ENCODE assay signal across 20 cellular contexts in the genomic region with DNA sequence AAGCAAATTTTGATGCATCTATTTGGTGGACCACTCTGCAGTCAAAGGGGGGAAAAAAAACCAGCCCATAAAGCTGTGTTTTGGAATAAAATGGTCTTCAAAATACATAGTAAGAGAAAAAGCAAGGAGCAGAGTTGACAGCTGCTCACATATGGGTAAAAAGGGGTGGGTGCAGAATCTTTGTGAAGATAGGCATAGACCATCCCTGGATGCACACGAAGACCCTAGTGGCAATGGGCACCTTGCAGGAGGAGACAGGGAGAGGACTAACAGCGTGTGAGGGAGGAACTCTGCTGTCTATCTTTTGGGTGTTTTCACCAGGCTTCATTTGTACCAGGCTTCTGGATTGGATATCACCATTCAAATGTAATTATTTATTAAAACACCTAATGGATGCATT. TPM values are rescaled to one million over a fixed set of nuclear protein-coding genes. Genes with fewer than 3 reads are reported as not detected.
DNase-seq lines count a peak whose midpoint lies in the region; ATAC-seq, FAIRE-seq and TF ChIP-seq lines count a peak whose summit lies in the region.
"Had no signal": no experiment of that assay in that cellular context is flagged by ENCODE, and none has a peak within 500 bp of the region (broad histone marks: within the 10 kb centered on the region; RNA-seq: fewer than 3 reads in every experiment).

No MANE protein-coding gene starts in this region.

- H3K79me2 ChIP-seq in HCT116 (ENCODE audit: insufficient read depth, low read length) (no peaks in the 10 kb centered on the region), smooth muscle cell (ENCODE audit: low read depth) (peaks cover 3% of the 10 kb centered on the region)

- BruUV-seq in HCT116 (replicated peaks; lab: Mats Ljungman, UMichigan) = no TSS peak

- H3K27me3 ChIP-seq in HCT116 (ENCODE audit: insufficient read depth, low read length) (no peaks in the 10 kb centered on the region), bronchial epithelial cell (ENCODE audit: control insufficient read depth, insufficient read depth, low read length) (no peaks in the 10 kb centered on the region), smooth muscle cell (ENCODE audit: low read depth) (no peaks in the 10 kb centered on the region)

- H4K20me1 ChIP-seq in HCT116 (ENCODE audit: insufficient read depth) = no peaks in the 10 kb centered on the region; the same call in 1 of the 2 replicates
- peaks cover 51% of the 10 kb centered on the region for H4K20me1 ChIP-seq in smooth muscle cell (ENCODE audit: low read depth)

- no peaks in the 10 kb centered on the region for H3K9me2 ChIP-seq in HCT116 (ENCODE audit: insufficient read depth)

- H3K4me3 Mint-ChIP-seq in activated T-cell treated with anti-CD3 and anti-CD28 coated beads, Interleukin-2, amount 50 U/mL, for 72 hours = no peak overlapping the region
- H3K4me3 Mint-ChIP-seq: CD8-positive, alpha-beta memory T cell had no signal

- H2AFZ ChIP-seq in HCT116 (ENCODE audit: low read depth, low read length, poor library complexity, severe bottlenecking) (no peak overlapping the region), smooth muscle cell (ENCODE audit: low read depth) (no peak overlapping the region)
- H2AFZ ChIP-seq: GM23248 had no signal

- no peaks in the 10 kb centered on the region for H3K4me1 Mint-ChIP-seq in activated T-cell treated with anti-CD3 and anti-CD28 coated beads, Interleukin-2, amount 50 U/mL, for 72 hours (ENCODE audit: low read depth)
- H3K4me1 Mint-ChIP-seq: CD8-positive, alpha-beta memory T cell had no signal

- H3K9me3 ChIP-seq in HCT116 (ENCODE audit: control insufficient read depth in 1 of 2, insufficient read depth in 1 of 2, low read depth in 1 of 2, low read length in 2 of 2) (no peaks in the 10 kb centered on the region), smooth muscle cell (replicated peaks; ENCODE audit: low read depth) (no peaks in the 10 kb centered on the region)

- H3K27ac Mint-ChIP-seq in activated T-cell treated with anti-CD3 and anti-CD28 coated beads, Interleukin-2, amount 50 U/mL, for 72 hours = peak overlapping the region; percentile 21

- peaks cover 0 to 9% of the 10 kb centered on the region in 2 donors for H3K36me3 Mint-ChIP-seq in activated T-cell treated with anti-CD3 and anti-CD28 coated beads, Interleukin-2, amount 50 U/mL, for 72 hours (ENCODE audit: insufficient read depth in 2 of 2)

- no peak for TF ChIP-seq CTCF in HCT116 (IDR thresholded peaks at IDR 0.05 in 2 of 3, conservative IDR thresholded peaks at IDR 0.05 in 1 of 3; ENCODE audit: borderline replicate concordance in 1 of 3, insufficient read depth in 1 of 3, low read depth in 2 of 3, low read length in 2 of 3)
- TF ChIP-seq CTCF in bronchial epithelial cell (IDR thresholded peaks at IDR 0.05; ENCODE audit: insufficient read depth, low read length, severe bottlenecking) = no peak
- no peak for TF ChIP-seq CTCF in smooth muscle cell (IDR thresholded peaks at IDR 0.05; ENCODE audit: borderline replicate concordance, insufficient read depth, poor library complexity, severe bottlenecking)

- no peaks in the 10 kb centered on the region for H3K27me3 Mint-ChIP-seq in activated T-cell treated with anti-CD3 and anti-CD28 coated beads, Interleukin-2, amount 50 U/mL, for 72 hours (ENCODE audit: low read depth)
- H3K27me3 Mint-ChIP-seq: CD8-positive, alpha-beta memory T cell had no signal

- H3K9ac ChIP-seq in HCT116 (ENCODE audit: low read length) (no peak overlapping the region), smooth muscle cell (ENCODE audit: low read depth) (no peak overlapping the region)
- H3K9ac ChIP-seq: GM23248, KMS-11 had no signal

- H3K4me3 ChIP-seq in HCT116 (replicated peaks in 1 of 2; ENCODE audit: low read depth in 1 of 2, low read length in 2 of 2) (no peak overlapping the region), bronchial epithelial cell (ENCODE audit: low read depth, low read length) (no peak overlapping the region), smooth muscle cell (no peak overlapping the region)
- H3K4me3 ChIP-seq: GM23248 had no signal

- H3F3A ChIP-seq in smooth muscle cell (ENCODE audit: low read depth) = peaks cover 63% of the 10 kb centered on the region

- peak; percentile 79 for FAIRE-seq in bronchial epithelial cell (lab: Jason Lieb, UNC)
- FAIRE-seq: G401.6, GM12892 had no signal

- POLR2A ChIA-PET in HCT116 (lab: Charles Lee) = interaction anchor here (1.4 kb wide), 1 partner anchor 44 kb away, joined by 3 read pairs; a partner anchor contains a TSS

- ATAC-seq in activated T-cell treated with anti-CD3 and anti-CD28 coated beads, Interleukin-2, amount 50 U/mL, for 72 hours (replicated peaks in 1 of 2) = no peak
- ATAC-seq in HCT116 (no peak; the same call in 1 of the 2 replicates), left lobe of liver (no peak)
- ATAC-seq: PC-3 had no signal

- 50% methylated on average over 2 of the region's 2 CpGs for WGBS in smooth muscle cell (ENCODE audit: low lambda C conversion rate)

- TF ChIP-seq RAD21 in HCT116 (IDR thresholded peaks at IDR 0.05; ENCODE audit: low read depth) = no peak

- no peak for DNase-seq in activated T-cell treated with anti-CD3 and anti-CD28 coated beads, Interleukin-2, amount 50 U/mL, for 72 hours
- no peak for DNase-seq in activated T-cell treated with anti-CD3 and anti-CD28 coated beads, Interleukin-2, amount 50 U/mL, for 1 hour
- DNase-seq in HCT116 (ENCODE audit: low read depth, low spot score) (no peak), bronchial epithelial cell (ENCODE audit: low read depth) (no peak), smooth muscle cell (lab: John Stamatoyannopoulos, UW; ENCODE audit: unreplicated experiment) (no peak), left lobe of liver (ENCODE audit: low spot score) (no peak), HuH-7.5 (ENCODE audit: low spot score) (no peak), UCSD-AML1 (lab: John Stamatoyannopoulos, UW; ENCODE audit: unreplicated experiment) (no peak)
- DNase-seq: 8988T; CD8-positive, alpha-beta memory T cell; DMS79 treated with DMSO at 0.1 percent for 48 hours; GM23248; NCI-H1092; NCI-H146; NCI-H510A treated with DMSO at 0.1 percent for 48 hours; NCI-H82; PC-3 had no signal

- no peaks in the 10 kb centered on the region for H3K9me3 Mint-ChIP-seq in activated T-cell treated with anti-CD3 and anti-CD28 coated beads, Interleukin-2, amount 50 U/mL, for 72 hours
- H3K9me3 Mint-ChIP-seq: CD8-positive, alpha-beta memory T cell had no signal

- H3K27ac ChIP-seq in HCT116 (ENCODE audit: low read depth, low read length) (no peak overlapping the region), smooth muscle cell (ENCODE audit: low read depth) (peak overlapping the region; percentile 83)
- H3K27ac ChIP-seq: GM23248, KMS-11 had no signal

- H3K4me1 ChIP-seq in HCT116 (ENCODE audit: control insufficient read depth in 1 of 2, insufficient read depth in 2 of 2, low read length in 2 of 2) (peaks cover 0 to 4% of the 10 kb centered on the region in 2 experiments; a peak in 1 of 4 replicates), smooth muscle cell (ENCODE audit: low read depth) (peaks cover 5% of the 10 kb centered on the region)

- no peak overlapping the region for H3K4me2 ChIP-seq in HCT116 (ENCODE audit: low read length)
- no peak overlapping the region for H3K4me2 ChIP-seq in smooth muscle cell
- H3K4me2 ChIP-seq: KMS-11 had no signal

- no peak for TF ChIP-seq POLR2A in HCT116 (IDR thresholded peaks at IDR 0.05; ENCODE audit: borderline replicate concordance, extremely low read depth, insufficient read depth, insufficient read length)

- H3K36me3 ChIP-seq in HCT116 (ENCODE audit: control insufficient read depth in 1 of 2, insufficient read depth in 2 of 2, low read length in 2 of 2) (peaks cover 5 to 18% of the 10 kb centered on the region in 2 experiments; a peak in 2 of 4 replicates), bronchial epithelial cell (ENCODE audit: control insufficient read depth, insufficient read depth, low read length) (peaks cover 6% of the 10 kb centered on the region), smooth muscle cell (ENCODE audit: low read depth) (peaks cover 14% of the 10 kb centered on the region)

- CTCF ChIA-PET in HCT116 (lab: Charles Lee) = no interaction called here

- RAD21 ChIA-PET in HCT116 (lab: Charles Lee; ENCODE audit: low non-redundant PET in 1 of 2, low total read pairs in 2 of 2, uncharacterized antibody in 2 of 2, unreplicated experiment in 2 of 2) = no interaction called here

- intact Hi-C loops in HCT116 (cut with micrococcal nuclease) = no loop called here

TF ChIP-seq in HCT116, 20 proteins besides CTCF, POLR2A, EP300 and RAD21 (continues in another document):
- TF ChIP-seq POLR2AphosphoS5 (IDR thresholded peaks at IDR 0.05; ENCODE audit: low read depth, low read length) (peak; percentile 28; the same call in 1 of the 2 replicates), ZNF274 (IDR thresholded peaks at IDR 0.05; ENCODE audit: low read depth, low read length) (no peak)
- TF ChIP-seq, protein P1, sequence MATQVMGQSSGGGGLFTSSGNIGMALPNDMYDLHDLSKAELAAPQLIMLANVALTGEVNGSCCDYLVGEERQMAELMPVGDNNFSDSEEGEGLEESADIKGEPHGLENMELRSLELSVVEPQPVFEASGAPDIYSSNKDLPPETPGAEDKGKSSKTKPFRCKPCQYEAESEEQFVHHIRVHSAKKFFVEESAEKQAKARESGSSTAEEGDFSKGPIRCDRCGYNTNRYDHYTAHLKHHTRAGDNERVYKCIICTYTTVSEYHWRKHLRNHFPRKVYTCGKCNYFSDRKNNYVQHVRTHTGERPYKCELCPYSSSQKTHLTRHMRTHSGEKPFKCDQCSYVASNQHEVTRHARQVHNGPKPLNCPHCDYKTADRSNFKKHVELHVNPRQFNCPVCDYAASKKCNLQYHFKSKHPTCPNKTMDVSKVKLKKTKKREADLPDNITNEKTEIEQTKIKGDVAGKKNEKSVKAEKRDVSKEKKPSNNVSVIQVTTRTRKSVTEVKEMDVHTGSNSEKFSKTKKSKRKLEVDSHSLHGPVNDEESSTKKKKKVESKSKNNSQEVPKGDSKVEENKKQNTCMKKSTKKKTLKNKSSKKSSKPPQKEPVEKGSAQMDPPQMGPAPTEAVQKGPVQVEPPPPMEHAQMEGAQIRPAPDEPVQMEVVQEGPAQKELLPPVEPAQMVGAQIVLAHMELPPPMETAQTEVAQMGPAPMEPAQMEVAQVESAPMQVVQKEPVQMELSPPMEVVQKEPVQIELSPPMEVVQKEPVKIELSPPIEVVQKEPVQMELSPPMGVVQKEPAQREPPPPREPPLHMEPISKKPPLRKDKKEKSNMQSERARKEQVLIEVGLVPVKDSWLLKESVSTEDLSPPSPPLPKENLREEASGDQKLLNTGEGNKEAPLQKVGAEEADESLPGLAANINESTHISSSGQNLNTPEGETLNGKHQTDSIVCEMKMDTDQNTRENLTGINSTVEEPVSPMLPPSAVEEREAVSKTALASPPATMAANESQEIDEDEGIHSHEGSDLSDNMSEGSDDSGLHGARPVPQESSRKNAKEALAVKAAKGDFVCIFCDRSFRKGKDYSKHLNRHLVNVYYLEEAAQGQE (IDR thresholded peaks at IDR 0.05; ENCODE audit: low read depth) = no peak

RNA-seq across cellular contexts. Expression of a gene that starts 43.9 kb away (rescaled TPM):
- 100 to 1,000 TPM in 1 of 2 donors, 10 to 100 TPM in 1; 93.3 to 137 TPM for total RNA-seq in activated T-cell treated with anti-CD3 and anti-CD28 coated beads, Interleukin-2, amount 50 U/mL, for 72 hours
- total RNA-seq in HCT116 (2021; ENCODE audit: unreplicated experiment) (265 TPM), bronchial epithelial cell (1,006 and 1,168 TPM in 2 replicates), smooth muscle cell (854 and 957 TPM in 2 replicates), left lobe of liver (157 TPM)
- polyA plus RNA-seq in HCT116 (2012) = 234 and 247 TPM in 2 replicates
- 162 and 167 TPM in 2 replicates for polyA plus RNA-seq in smooth muscle cell
